9 cellular contexts compared by ENCODE assay signal in genomic region chr2:142877265-142877756, GRCh38. TPM values are rescaled to one million over a fixed set of nuclear protein-coding genes. Genes with fewer than 3 reads are reported as not detected.
A peak's percentile ranks its signal among the peaks of the same experiment; 100 is the strongest.
DNase-seq lines count a peak whose midpoint lies in the region; ATAC-seq and TF ChIP-seq lines count a peak whose summit lies in the region.
"Had no signal": no experiment of that assay in that cellular context is flagged by ENCODE, and none has a peak within 500 bp of the region (broad histone marks: within the 10 kb centered on the region; RNA-seq: fewer than 3 reads in every experiment).

Gene KYNU (plus strand): TSS chr2:142877664. CDS start chr2:142885368, 7,704 bp downstream.

- H3K4me3 Mint-ChIP-seq in chondrocyte (ENCODE audit: unreplicated experiment): no peak within 1 kb of the TSS

- peaks cover 20% of the 10 kb centered on the region for H3K79me2 ChIP-seq in ACC112 (ENCODE audit: control insufficient read depth, insufficient read depth, low read length, unreplicated experiment)

- peak within 1 kb of the TSS; percentile 63 for H2AFZ ChIP-seq in ACC112 (ENCODE audit: low read length, unreplicated experiment)

- H3K36me3 ChIP-seq in ACC112 (ENCODE audit: insufficient read depth, low read length) (no peaks in the 10 kb centered on the region), upper lobe of left lung (no peaks in the 10 kb centered on the region)
- H3K36me3 ChIP-seq: BLaER1 had no signal

- ATAC-seq in GM19452 (IDR thresholded peaks at IDR 0.05; ENCODE audit: unreplicated experiment): peak; percentile 48
- peak; percentile 64 for ATAC-seq in HG03432 (IDR thresholded peaks at IDR 0.05; ENCODE audit: unreplicated experiment)
- peak in 1 of 2 donors; percentile 60 for ATAC-seq in upper lobe of left lung (ENCODE audit: low FRiP score in 2 of 2)

- H3K4me1 Mint-ChIP-seq in chondrocyte (ENCODE audit: low read depth): peaks cover 43% of the 10 kb centered on the region

- H3K27ac ChIP-seq in ACC112 (ENCODE audit: low read depth, low read length): peak within 1 kb of the TSS; percentile 99
- peak within 1 kb of the TSS; percentile 31 to 55 (median 42) for H3K27ac ChIP-seq in upper lobe of left lung
- H3K27ac ChIP-seq: BLaER1 had no signal

- no peak for DNase-seq in chondrocyte (ENCODE audit: low spot score)
- no peak for DNase-seq in upper lobe of left lung
- DNase-seq in inferior parietal cortex (ENCODE audit: extremely low spot score): no peak
- no peak for DNase-seq in stimulated activated naive CD4-positive, alpha-beta T cell treated with Interleukin-2 at 50 U/mL for 16 hours (lab: John Stamatoyannopoulos, UW)
- DNase-seq in D341Med (ENCODE audit: low spot score): no peak

- peak; percentile 39 for TF ChIP-seq CTCF in chondrocyte (IDR thresholded peaks at IDR 0.05)
- peak in 2 of 6 experiments; percentile 9 to 21 for TF ChIP-seq CTCF in upper lobe of left lung (IDR thresholded peaks at IDR 0.05)

- peak in 1 of 4 donors; percentile 47 for TF ChIP-seq POLR2A in upper lobe of left lung (IDR thresholded peaks at IDR 0.05)

- H3K9me3 ChIP-seq in upper lobe of left lung: no peaks in the 10 kb centered on the region
- H3K9me3 ChIP-seq: BLaER1 had no signal

- H3K36me3 Mint-ChIP-seq in chondrocyte (ENCODE audit: low read depth): no peaks in the 10 kb centered on the region

- H3K27ac Mint-ChIP-seq in chondrocyte (ENCODE audit: unreplicated experiment): no peak within 1 kb of the TSS

- peaks cover 68% of the 10 kb centered on the region for H3K4me1 ChIP-seq in ACC112 (ENCODE audit: control insufficient read depth, insufficient read depth, low read length, unreplicated experiment)
- peaks cover 3 to 9% (median 6%) of the 10 kb centered on the region in 4 donors for H3K4me1 ChIP-seq in upper lobe of left lung

- 43 to 44% methylated on average over 2 of the region's 2 CpGs for WGBS in upper lobe of left lung, 2 donors

- H3K4me3 ChIP-seq in ACC112 (ENCODE audit: low read depth, low read length) (peak within 1 kb of the TSS; percentile 78), upper lobe of left lung (peak within 1 kb of the TSS in 3 of 4 donors; percentile 14 to 33 (median 15))
- H3K4me3 ChIP-seq: BLaER1 had no signal

- no peaks in the 10 kb centered on the region for H3K27me3 Mint-ChIP-seq in chondrocyte (ENCODE audit: low read depth)

- no peaks in the 10 kb centered on the region for H3K27me3 ChIP-seq in ACC112 (ENCODE audit: insufficient read depth, low read length)
- H3K27me3 ChIP-seq in upper lobe of left lung: no peaks in the 10 kb centered on the region
- H3K27me3 ChIP-seq: BLaER1 had no signal

- H3K9me3 Mint-ChIP-seq in chondrocyte (ENCODE audit: low read depth): no peaks in the 10 kb centered on the region

- no peak for TF ChIP-seq EP300 in upper lobe of left lung (IDR thresholded peaks at IDR 0.05)

RNA-seq across cellular contexts. Expression of gene KYNU, which starts in this region (rescaled TPM):
- total RNA-seq in chondrocyte (0.38 TPM in 1 of 3 replicates, not detected in the others), upper lobe of left lung (10 to 100 TPM in 5 of 6 donors, 1 to 10 TPM in 1; 9.4 to 45.2 (median 15.6) TPM)
